Comparison of ENCODE assay signal across 10 cellular contexts in the genomic region with DNA sequence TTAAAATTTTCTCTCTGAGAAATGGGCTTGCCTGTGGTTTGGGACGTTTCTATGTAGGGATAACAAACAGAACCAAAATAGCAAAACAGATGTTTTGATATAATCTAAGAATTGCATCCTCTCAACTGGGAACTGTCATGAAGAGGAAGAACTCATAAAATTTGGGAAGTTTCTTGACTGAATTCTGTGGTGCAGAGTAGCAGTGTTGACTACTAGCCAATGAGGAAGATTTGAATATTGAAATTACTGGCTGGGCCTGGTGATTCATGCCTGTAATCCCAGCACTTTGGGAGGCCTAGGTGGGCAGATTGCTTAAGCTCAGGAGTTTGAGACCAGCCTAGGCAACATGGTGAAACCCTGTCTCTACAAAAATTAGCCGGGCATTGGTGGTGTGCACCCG. TPM values are rescaled to one million over a fixed set of nuclear protein-coding genes. Genes with fewer than 3 reads are reported as not detected.
A peak's percentile ranks its signal among the peaks of the same experiment; 100 is the strongest.
DNase-seq lines count a peak whose midpoint lies in the region; ATAC-seq and TF ChIP-seq lines count a peak whose summit lies in the region.
"Had no signal": no experiment of that assay in that cellular context is flagged by ENCODE, and none has a peak within 500 bp of the region (broad histone marks: within the 10 kb centered on the region; RNA-seq: fewer than 3 reads in every experiment).

No MANE protein-coding gene starts in this region.

- no peak for TF ChIP-seq CTCF in thyroid gland (IDR thresholded peaks at IDR 0.05)

- H3K36me3 Mint-ChIP-seq in activated T-cell treated with anti-CD3 and anti-CD28 coated beads, Interleukin-2, amount 50 U/mL, for 72 hours (ENCODE audit: insufficient read depth in 2 of 2): peaks cover 7 to 22% of the 10 kb centered on the region in 2 donors
- peaks cover 54% of the 10 kb centered on the region for H3K36me3 Mint-ChIP-seq in activated T-helper 2 cell treated with anti-CD3 and anti-CD28 coated beads, Interferon-gamma antibody, Interleukin-2, Interleukin-4, amounts not matched to agents 10 μg/mL and 5 μg/mL and 100 μg/mL, durations not matched to agents 14 hours and 24 hours and 36 hours (ENCODE audit: low read depth)
- H3K36me3 Mint-ChIP-seq in immature natural killer cell: peaks cover 8 to 26% (median 11%) of the 10 kb centered on the region in 3 donors

- H3K36me3 ChIP-seq in thyroid gland: peaks cover 7 to 8% of the 10 kb centered on the region in 2 donors

- H3K9me3 Mint-ChIP-seq in activated T-cell treated with anti-CD3 and anti-CD28 coated beads, Interleukin-2, amount 50 U/mL, for 72 hours: no peaks in the 10 kb centered on the region
- no peaks in the 10 kb centered on the region for H3K9me3 Mint-ChIP-seq in activated T-helper 2 cell treated with anti-CD3 and anti-CD28 coated beads, Interferon-gamma antibody, Interleukin-2, Interleukin-4, amounts not matched to agents 10 μg/mL and 5 μg/mL and 100 μg/mL, durations not matched to agents 14 hours and 24 hours and 36 hours
- H3K9me3 Mint-ChIP-seq in immature natural killer cell: no peaks in the 10 kb centered on the region

- no peak overlapping the region for H3K4me3 ChIP-seq in thyroid gland (replicated peaks in 1 of 3)

- TF ChIP-seq POLR2A in thyroid gland (IDR thresholded peaks at IDR 0.05): no peak

- H3K27me3 Mint-ChIP-seq in activated T-cell treated with anti-CD3 and anti-CD28 coated beads, Interleukin-2, amount 50 U/mL, for 72 hours (ENCODE audit: low read depth): no peaks in the 10 kb centered on the region
- no peaks in the 10 kb centered on the region for H3K27me3 Mint-ChIP-seq in activated T-helper 2 cell treated with anti-CD3 and anti-CD28 coated beads, Interferon-gamma antibody, Interleukin-2, Interleukin-4, amounts not matched to agents 10 μg/mL and 5 μg/mL and 100 μg/mL, durations not matched to agents 14 hours and 24 hours and 36 hours (ENCODE audit: low read depth)
- H3K27me3 Mint-ChIP-seq in immature natural killer cell (ENCODE audit: low read depth in 3 of 3): no peaks in the 10 kb centered on the region

- no peak for DNase-seq in activated T-cell treated with anti-CD3 and anti-CD28 coated beads, Interleukin-2, amount 50 U/mL, for 72 hours
- no peak for DNase-seq in activated T-cell treated with anti-CD3 and anti-CD28 coated beads for 4 hours
- no peak for DNase-seq in activated T-helper 2 cell treated with anti-CD3 and anti-CD28 coated beads, Interferon-gamma antibody, Interleukin-2, Interleukin-4, amounts not matched to agents 10 μg/mL and 5 μg/mL and 100 μg/mL, durations not matched to agents 14 hours and 24 hours and 36 hours (ENCODE audit: low spot score)
- no peak for DNase-seq in immature natural killer cell
- no peak for DNase-seq in thyroid gland
- DNase-seq in ACHN: no peak
- no peak for DNase-seq in ecto neural progenitor cell (ENCODE audit: low spot score)
- DNase-seq: NCI-H146; stimulated activated naive CD4-positive, alpha-beta T cell treated with Interleukin-2 at 50 U/mL for 16 hours had no signal

- in situ Hi-C loops in ACHN (cut with HindIII; ENCODE audit: low pct_ligation_motif_present, low pct_unique_long_range_greater_than_20kb, low sequenced_read_pairs): no loop called here

- H3K4me1 Mint-ChIP-seq in activated T-cell treated with anti-CD3 and anti-CD28 coated beads, Interleukin-2, amount 50 U/mL, for 72 hours (ENCODE audit: low read depth): peaks cover 78% of the 10 kb centered on the region
- H3K4me1 Mint-ChIP-seq in activated T-helper 2 cell treated with anti-CD3 and anti-CD28 coated beads, Interferon-gamma antibody, Interleukin-2, Interleukin-4, amounts not matched to agents 10 μg/mL and 5 μg/mL and 100 μg/mL, durations not matched to agents 14 hours and 24 hours and 36 hours (ENCODE audit: low read depth): peaks cover 59% of the 10 kb centered on the region
- peaks cover 54 to 69% of the 10 kb centered on the region in 2 donors for H3K4me1 Mint-ChIP-seq in immature natural killer cell

- H3K27me3 ChIP-seq in thyroid gland: no peaks in the 10 kb centered on the region

- intact Hi-C loops in activated T-helper 2 cell treated with anti-CD3 and anti-CD28 coated beads, Interferon-gamma antibody, Interleukin-2, Interleukin-4, amounts not matched to agents 10 μg/mL and 5 μg/mL and 100 μg/mL, durations not matched to agents 14 hours and 24 hours and 36 hours (cut with micrococcal nuclease): no loop called here
- intact Hi-C loops in thyroid gland (cut with DNase I): no loop called here

- H3K4me1 ChIP-seq in thyroid gland: peaks cover 15 to 33% of the 10 kb centered on the region in 2 donors

- H3K27ac ChIP-seq in thyroid gland: peak overlapping the region; percentile 24 to 32 (median 26)

- H3K27ac Mint-ChIP-seq in activated T-cell treated with anti-CD3 and anti-CD28 coated beads, Interleukin-2, amount 50 U/mL, for 72 hours: peak overlapping the region; percentile 52
- H3K27ac Mint-ChIP-seq in activated T-helper 2 cell treated with anti-CD3 and anti-CD28 coated beads, Interferon-gamma antibody, Interleukin-2, Interleukin-4, amounts not matched to agents 10 μg/mL and 5 μg/mL and 100 μg/mL, durations not matched to agents 14 hours and 24 hours and 36 hours: peak overlapping the region; percentile 20
- peak overlapping the region; percentile 14 to 76 (median 60) for H3K27ac Mint-ChIP-seq in immature natural killer cell

- peak overlapping the region; percentile 1 to 9 for H3K4me3 Mint-ChIP-seq in activated T-cell treated with anti-CD3 and anti-CD28 coated beads, Interleukin-2, amount 50 U/mL, for 72 hours
- peak overlapping the region; percentile 34 for H3K4me3 Mint-ChIP-seq in activated T-helper 2 cell treated with anti-CD3 and anti-CD28 coated beads, Interferon-gamma antibody, Interleukin-2, Interleukin-4, amounts not matched to agents 10 μg/mL and 5 μg/mL and 100 μg/mL, durations not matched to agents 14 hours and 24 hours and 36 hours (ENCODE audit: low read depth)
- H3K4me3 Mint-ChIP-seq in immature natural killer cell: peak overlapping the region in 4 of 5 donors; percentile 4 to 19 (median 16)

- WGBS in thyroid gland, 2 donors: 84 to 86% methylated on average over 3 of the region's 3 CpGs

- peak in 1 of 2 donors; percentile 41 for ATAC-seq in activated T-cell treated with anti-CD3 and anti-CD28 coated beads, Interleukin-2, amount 50 U/mL, for 72 hours (replicated peaks in 1 of 2)
- ATAC-seq in HG02981 (IDR thresholded peaks at IDR 0.05; ENCODE audit: unreplicated experiment): no peak

- H3K9me3 ChIP-seq in thyroid gland: no peaks in the 10 kb centered on the region

RNA-seq across cellular contexts. Expression of a gene that starts 42.2 kb away (rescaled TPM):
- 10 to 100 TPM; 43.9 to 52.6 TPM for total RNA-seq in activated T-cell treated with anti-CD3 and anti-CD28 coated beads, Interleukin-2, amount 50 U/mL, for 72 hours
- 50.9 and 60.2 TPM in 2 replicates for total RNA-seq in activated T-helper 2 cell treated with anti-CD3 and anti-CD28 coated beads, Interferon-gamma antibody, Interleukin-2, Interleukin-4, amounts not matched to agents 10 μg/mL and 5 μg/mL and 100 μg/mL, durations not matched to agents 14 hours and 24 hours and 36 hours
- polyA plus RNA-seq in immature natural killer cell: 10 to 100 TPM in 1 of 3 donors, 1 to 10 TPM in 1, under 1 TPM in 1; 0.04 to 11.3 (median 2.6) TPM
- 10 to 100 TPM; 25.2 to 45.5 (median 32.6) TPM for total RNA-seq in thyroid gland
